8 cellular contexts compared by ENCODE assay signal in the genomic region with DNA sequence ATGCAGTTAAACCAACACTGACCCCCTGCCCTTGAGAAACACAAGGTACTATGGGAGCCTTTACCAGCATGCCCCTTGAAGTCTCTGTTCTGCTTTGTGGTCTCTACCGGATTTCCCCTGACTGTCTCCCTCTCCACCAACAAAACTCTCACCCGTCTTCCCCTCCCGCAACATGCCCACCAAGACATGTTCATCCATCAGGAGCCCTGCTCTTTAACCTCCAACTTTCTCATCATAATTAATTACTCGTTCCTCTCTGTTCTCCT.
DNase-seq lines count a peak whose midpoint lies in the region; ATAC-seq and TF ChIP-seq lines count a peak whose summit lies in the region.

No MANE protein-coding gene starts in this region.

- H3K36me3 ChIP-seq in RWPE2 (ENCODE audit: low read depth) (peaks cover 47% of the 10 kb centered on the region), duodenal mucosa (ENCODE audit: control insufficient read depth in 1 of 2, insufficient read depth in 2 of 2, low read length in 2 of 2) (peaks cover 10 to 11% of the 10 kb centered on the region in 2 donors), muscle layer of duodenum (ENCODE audit: control insufficient read depth in 1 of 2, insufficient read depth in 2 of 2, low read length in 2 of 2) (peaks cover 0 to 9% of the 10 kb centered on the region in 2 donors)

- peak overlapping the region; percentile 83 for H3K9ac ChIP-seq in duodenal mucosa (ENCODE audit: low read depth in 1 of 2, low read length in 2 of 2)

- ATAC-seq in HG02870 (IDR thresholded peaks at IDR 0.05; ENCODE audit: unreplicated experiment), result peak; percentile 54
- ATAC-seq in RWPE2 (ENCODE audit: low read depth), result no peak

- no peak for TF ChIP-seq CTCF in RWPE2 (IDR thresholded peaks at IDR 0.05; ENCODE audit: poor library complexity, severe bottlenecking)

- H3K27me3 ChIP-seq in RWPE2 (ENCODE audit: insufficient read depth, poor library complexity, severe bottlenecking) (no peaks in the 10 kb centered on the region), duodenal mucosa (ENCODE audit: control insufficient read depth in 1 of 2, insufficient read depth in 2 of 2, low read length in 2 of 2) (no peaks in the 10 kb centered on the region), muscle layer of duodenum (ENCODE audit: low read depth, low read length) (no peaks in the 10 kb centered on the region)

- H3K4me1 ChIP-seq in RWPE2 (ENCODE audit: insufficient read depth, poor library complexity, severe bottlenecking) (peaks cover 11% of the 10 kb centered on the region), duodenal mucosa (ENCODE audit: control insufficient read depth in 1 of 2, insufficient read depth in 2 of 2, low read length in 2 of 2) (peaks cover 6 to 7% of the 10 kb centered on the region in 2 donors), muscle layer of duodenum (ENCODE audit: control insufficient read depth in 1 of 2, insufficient read depth in 2 of 2, low read length in 2 of 2) (peaks cover 0 to 4% of the 10 kb centered on the region in 2 donors)

- DNase-seq in activated effector memory CD4-positive, alpha-beta T cell treated with anti-CD3 and anti-CD28 coated beads, Interleukin-2, amount 50 U/mL, for 16 hours, result peak; percentile 65
- no peak for DNase-seq in activated effector memory CD4-positive, alpha-beta T cell treated with Interleukin-2 at 50 U/mL for 16 hours
- no peak for DNase-seq in RWPE2 (ENCODE audit: low spot score)
- no peak for DNase-seq in dedifferentiated amniotic fluid mesenchymal stem cell (ENCODE audit: extremely low spot score)
- no peak for DNase-seq in COLO668 (lab: John Stamatoyannopoulos, UW; ENCODE audit: unreplicated experiment)

- H3K9me3 ChIP-seq in RWPE2 (ENCODE audit: severe bottlenecking), result no peaks in the 10 kb centered on the region
- no peaks in the 10 kb centered on the region for H3K9me3 ChIP-seq in duodenal mucosa (ENCODE audit: control insufficient read depth in 1 of 2, low read length in 2 of 2)
- H3K9me3 ChIP-seq in muscle layer of duodenum (ENCODE audit: control insufficient read depth in 1 of 2, low read length in 2 of 2), result no peaks in the 10 kb centered on the region

- H3K4me3 ChIP-seq in RWPE2 (ENCODE audit: severe bottlenecking) (peak overlapping the region; percentile 87), duodenal mucosa (ENCODE audit: low read depth in 1 of 2, low read length in 2 of 2) (peak overlapping the region; percentile 92 to 97), muscle layer of duodenum (ENCODE audit: low read depth in 1 of 2, low read length in 2 of 2) (peak overlapping the region; percentile 85 to 97)

- H3K27ac ChIP-seq in RWPE2 (ENCODE audit: poor library complexity, severe bottlenecking) (peak overlapping the region; percentile 67), duodenal mucosa (ENCODE audit: low read depth, low read length) (no peak overlapping the region), muscle layer of duodenum (ENCODE audit: low read length) (peak overlapping the region; percentile 95)
